In genomic region chr11:124115782-124116616, GRCh38 we compare ENCODE assay signal across 8 cellular contexts. TPM values are rescaled to one million over a fixed set of nuclear protein-coding genes. Genes with fewer than 3 reads are reported as not detected.
DNase-seq lines count a peak whose midpoint lies in the region; ATAC-seq lines count a peak whose summit lies in the region.

No MANE protein-coding gene starts in this region.

- H3K36me3 ChIP-seq in rectal smooth muscle tissue (ENCODE audit: control insufficient read depth, insufficient read depth, low read length) = peaks cover 10% of the 10 kb centered on the region

- intact Hi-C loops in left cardiac atrium (cut with DNase I) = no loop called here

- peak overlapping the region; percentile 61 for H3K27ac ChIP-seq in rectal smooth muscle tissue (ENCODE audit: low read depth, low read length)

- peak overlapping the region; percentile 54 for H3K9ac ChIP-seq in rectal smooth muscle tissue (ENCODE audit: low read length)

- H3K4me1 ChIP-seq in rectal smooth muscle tissue (ENCODE audit: control insufficient read depth, insufficient read depth, low read length) = peaks cover 2% of the 10 kb centered on the region

- peak overlapping the region; percentile 96 for H3K4me3 ChIP-seq in rectal smooth muscle tissue (ENCODE audit: low read length)

- H3K27me3 ChIP-seq in rectal smooth muscle tissue (ENCODE audit: control insufficient read depth, insufficient read depth, low read length) = no peaks in the 10 kb centered on the region

- DNase-seq in COLO668 (lab: John Stamatoyannopoulos, UW; ENCODE audit: unreplicated experiment) (peak; percentile 49), left cardiac atrium (peak; percentile 26), mesenteric fat pad (ENCODE audit: low spot score) (no peak), NCI-H1048 (lab: John Stamatoyannopoulos, UW) (no peak)
- peak; percentile 17 to 34 for DNase-seq in activated T-cell treated with anti-CD3 and anti-CD28 coated beads, Interleukin-2, amount 50 U/mL, for 48 hours

- ATAC-seq in HG02610 (IDR thresholded peaks at IDR 0.05; ENCODE audit: unreplicated experiment) = peak; percentile 15
- ATAC-seq in left cardiac atrium = peak; percentile 43 to 71
- no peak for ATAC-seq in HG03520 (IDR thresholded peaks at IDR 0.05; ENCODE audit: unreplicated experiment)

RNA-seq across cellular contexts. Expression of gene VWA5A, which starts 0.7 kb away (rescaled TPM):
- 1 to 10 TPM; 5.4 to 7.6 TPM for total RNA-seq in left cardiac atrium
- 14.6 TPM for total RNA-seq in mesenteric fat pad

Comparison
In these comparisons a context has a peak if more than half of its experiments do, and no peak if none do; other contexts are left out.
1. DNase-seq: peak in COLO668 (single experiment), activated T-cell treated with anti-CD3 and anti-CD28 coated beads, Interleukin-2, amount 50 U/mL, for 48 hours (2 of 2) and left cardiac atrium (single experiment); none in mesenteric fat pad (single experiment) and NCI-H1048 (single experiment).